Comparison of ENCODE assay signal across 26 cellular contexts in genomic region chr2:142139384-142139783, GRCh38. TPM values are rescaled to one million over a fixed set of nuclear protein-coding genes. Genes with fewer than 3 reads are reported as not detected.
A peak's percentile ranks its signal among the peaks of the same experiment; 100 is the strongest.
DNase-seq lines count a peak whose midpoint lies in the region; ATAC-seq and TF ChIP-seq lines count a peak whose summit lies in the region.
"Had no signal": no experiment of that assay in that cellular context is flagged by ENCODE, and none has a peak within 500 bp of the region (broad histone marks: within the 10 kb centered on the region; RNA-seq: fewer than 3 reads in every experiment).

No MANE protein-coding gene starts in this region.

- intact Hi-C loops in PC-3 (cut with micrococcal nuclease), result loop anchor here (5.0 to 10.0 kb wide), 2 partner anchors 227 to 745 kb away; no protein-coding TSS in a partner anchor

- no peaks in the 10 kb centered on the region for H3F3A ChIP-seq in PC-3 (ENCODE audit: low read length, unreplicated experiment)

- no peaks in the 10 kb centered on the region for H3K27me3 Mint-ChIP-seq in glutamatergic neuron (ENCODE audit: unreplicated experiment)
- H3K27me3 Mint-ChIP-seq: CD4-positive, CD25-positive, alpha-beta regulatory T cell had no signal

- H3K4me1 ChIP-seq in BE2C (no peaks in the 10 kb centered on the region), HEK293 (ENCODE audit: control insufficient read depth, insufficient read depth, low read length) (peaks cover 7% of the 10 kb centered on the region; the same call in 1 of the 2 replicates), PC-3 (ENCODE audit: insufficient read depth, low read length) (no peaks in the 10 kb centered on the region)
- H3K4me1 ChIP-seq: BLaER1, HAP-1 had no signal

- no peaks in the 10 kb centered on the region for H3K9me3 ChIP-seq in BE2C
- no peaks in the 10 kb centered on the region for H3K9me3 ChIP-seq in HEK293 (ENCODE audit: control insufficient read depth, insufficient read depth, low read depth, low read length)
- no peaks in the 10 kb centered on the region for H3K9me3 ChIP-seq in PC-3 (ENCODE audit: low read length)
- H3K9me3 ChIP-seq: BLaER1, HAP-1 had no signal

- no peaks in the 10 kb centered on the region for H3K9me2 ChIP-seq in PC-3 (replicated peaks; ENCODE audit: low read length)

- H3K4me1 Mint-ChIP-seq in glutamatergic neuron (ENCODE audit: low read depth, unreplicated experiment), result peaks cover 32% of the 10 kb centered on the region
- H3K4me1 Mint-ChIP-seq: CD4-positive, CD25-positive, alpha-beta regulatory T cell; IgD-negative memory B cell had no signal

- H2AFZ ChIP-seq in PC-3 (ENCODE audit: low read length), result 0 out of 2 replicates have a peak overlapping the region, but pooled peaks have one; percentile 38
- H2AFZ ChIP-seq: GM23248 had no signal

- no peak for ATAC-seq in PC-3
- ATAC-seq: Panc1 had no signal

- DNase-seq in BE2C, result no peak
- no peak for DNase-seq in PC-3
- DNase-seq in glutamatergic neuron, result no peak
- no peak for DNase-seq in GM03348 (ENCODE audit: low spot score)
- no peak for DNase-seq in retina
- DNase-seq in caudate nucleus (lab: John Stamatoyannopoulos, UW), result no peak
- no peak for DNase-seq in NCI-H526 (lab: John Stamatoyannopoulos, UW)
- DNase-seq: CD4-positive, CD25-positive, alpha-beta regulatory T cell; DMS153; GM23248; NCI-H1048; NCI-H1417; NCI-H1694; NCI-H2029 treated with DMSO at 0.1 percent for 48 hours; NCI-H345; NCI-H524 treated with DMSO at 0.1 percent for 48 hours; SHP77; SW 1271 had no signal

- TF ChIP-seq CTCF in BE2C (IDR thresholded peaks at IDR 0.05; ENCODE audit: low read depth, low read length) (no peak), HEK293 (tag by site-specific recombination; IDR thresholded peaks at IDR 0.05) (no peak), PC-3 (conservative IDR thresholded peaks at IDR 0.05; ENCODE audit: low read depth, low read length) (no peak), glutamatergic neuron (IDR thresholded peaks at IDR 0.05; ENCODE audit: partially characterized antibody, unreplicated experiment) (no peak)

- no peak overlapping the region for H3K4me2 ChIP-seq in PC-3 (ENCODE audit: low read length)
- H3K4me2 ChIP-seq: BLaER1, KMS-11 had no signal

- CTCF ChIA-PET in HEK293 (lab: Yijun Ruan, JAX) (interaction anchor here (0.6 to 1.6 kb wide), 6 partner anchors 8 to 850 kb away, joined by 3 to 5 read pairs (median 4); no protein-coding TSS in a partner anchor), PC-3 (lab: Charles Lee) (no interaction called here)

- no peaks in the 10 kb centered on the region for H3K9me3 Mint-ChIP-seq in glutamatergic neuron (ENCODE audit: unreplicated experiment)
- H3K9me3 Mint-ChIP-seq: CD4-positive, CD25-positive, alpha-beta regulatory T cell; IgD-negative memory B cell had no signal

- no peaks in the 10 kb centered on the region for H4K20me1 ChIP-seq in PC-3 (ENCODE audit: low read length)
- H4K20me1 ChIP-seq: BLaER1 had no signal

- H3K36me3 ChIP-seq in BE2C, result no peaks in the 10 kb centered on the region
- no peaks in the 10 kb centered on the region for H3K36me3 ChIP-seq in HEK293 (ENCODE audit: control insufficient read depth in 2 of 2, insufficient read depth in 1 of 2, low read length in 2 of 2)
- no peaks in the 10 kb centered on the region for H3K36me3 ChIP-seq in PC-3 (ENCODE audit: low read depth, low read length)
- H3K36me3 ChIP-seq: BLaER1, HAP-1 had no signal

- no peaks in the 10 kb centered on the region for H3K27me3 ChIP-seq in BE2C
- H3K27me3 ChIP-seq in PC-3 (ENCODE audit: low read length), result no peaks in the 10 kb centered on the region
- H3K27me3 ChIP-seq: BLaER1 had no signal

- H3K36me3 Mint-ChIP-seq in glutamatergic neuron (ENCODE audit: unreplicated experiment), result no peaks in the 10 kb centered on the region
- H3K36me3 Mint-ChIP-seq: CD4-positive, CD25-positive, alpha-beta regulatory T cell; IgD-negative memory B cell had no signal

- H3K27ac ChIP-seq in HEK293 (ENCODE audit: extremely low read depth, low read depth, low read length) (no peak overlapping the region), PC-3 (ENCODE audit: low read length) (no peak overlapping the region), caudate nucleus (ENCODE audit: low read depth, low read length) (no peak overlapping the region)
- H3K27ac ChIP-seq: BLaER1, GM23248, HL-60, KMS-11, RWPE1 had no signal

- no peak overlapping the region for H3K9ac ChIP-seq in PC-3 (ENCODE audit: low read length)
- H3K9ac ChIP-seq: BLaER1, GM23248, KMS-11 had no signal

- no peak overlapping the region for H3K4me3 Mint-ChIP-seq in glutamatergic neuron (ENCODE audit: unreplicated experiment)
- H3K4me3 Mint-ChIP-seq: CD4-positive, CD25-positive, alpha-beta regulatory T cell; IgD-negative memory B cell had no signal

- H3K27ac Mint-ChIP-seq in glutamatergic neuron (ENCODE audit: unreplicated experiment), result peak overlapping the region; percentile 65
- H3K27ac Mint-ChIP-seq: CD4-positive, CD25-positive, alpha-beta regulatory T cell; IgD-negative memory B cell had no signal

- no TSS peak for BruUV-seq in PC-3 (replicated peaks; lab: Mats Ljungman, UMichigan)

- H3K79me2 ChIP-seq in PC-3 (ENCODE audit: low read length), result no peaks in the 10 kb centered on the region

- H3K4me3 ChIP-seq in BE2C (ENCODE audit: low read depth, low read length), result peak overlapping the region; percentile 19; the same call in 1 of the 2 replicates
- H3K4me3 ChIP-seq in HEK293 (ENCODE audit: low read depth, low read length), result no peak overlapping the region
- H3K4me3 ChIP-seq in PC-3 (ENCODE audit: low read length), result no peak overlapping the region
- H3K4me3 ChIP-seq: BLaER1, GM23248, HAP-1 had no signal

- POLR2A ChIA-PET in HEK293 (lab: Yijun Ruan, JAX) (no interaction called here), PC-3 (lab: Charles Lee; ENCODE audit: unreplicated experiment) (no interaction called here)

TF ChIP-seq in HEK293, 187 proteins besides CTCF, POLR2A, EP300 and RAD21:
- TF ChIP-seq SETDB1 (IDR thresholded peaks at IDR 0.05; ENCODE audit: insufficient read length, low read length), result no peak
- peak; percentile 28; the same call in 1 of the 2 replicates for TF ChIP-seq TCF7L2 (IDR thresholded peaks at IDR 0.05; ENCODE audit: borderline replicate concordance, low read depth, low read length)

RNA-seq across cellular contexts. Expression of gene LRP1B, which starts 8.6 kb away (rescaled TPM):
- polyA plus RNA-seq in BE2C (2012; ENCODE audit: insufficient read depth, insufficient read length, low read depth), result 0.36 TPM
- total RNA-seq in PC-3 (2014; rRNA removed), result 0.04 and 0.06 TPM in 2 replicates
- 28.7 TPM for total RNA-seq in glutamatergic neuron (ENCODE audit: unreplicated experiment)
- total RNA-seq: CD4-positive, CD25-positive, alpha-beta regulatory T cell; GM23248 had no signal
- polyA plus RNA-seq: CD4-positive, CD25-positive, alpha-beta regulatory T cell; GM23248; IgD-negative memory B cell had no signal

Comparison
In these comparisons a context has a peak if more than half of its experiments do, and no peak if none do; other contexts are left out.
1. RNA of gene LRP1B, which starts 8.6 kb away (total RNA-seq): 28.7 TPM in glutamatergic neuron (single experiment); 0.04 to 0.06 TPM in PC-3; every median in the first group is over 10 times any median in the second.